In the genomic region with DNA sequence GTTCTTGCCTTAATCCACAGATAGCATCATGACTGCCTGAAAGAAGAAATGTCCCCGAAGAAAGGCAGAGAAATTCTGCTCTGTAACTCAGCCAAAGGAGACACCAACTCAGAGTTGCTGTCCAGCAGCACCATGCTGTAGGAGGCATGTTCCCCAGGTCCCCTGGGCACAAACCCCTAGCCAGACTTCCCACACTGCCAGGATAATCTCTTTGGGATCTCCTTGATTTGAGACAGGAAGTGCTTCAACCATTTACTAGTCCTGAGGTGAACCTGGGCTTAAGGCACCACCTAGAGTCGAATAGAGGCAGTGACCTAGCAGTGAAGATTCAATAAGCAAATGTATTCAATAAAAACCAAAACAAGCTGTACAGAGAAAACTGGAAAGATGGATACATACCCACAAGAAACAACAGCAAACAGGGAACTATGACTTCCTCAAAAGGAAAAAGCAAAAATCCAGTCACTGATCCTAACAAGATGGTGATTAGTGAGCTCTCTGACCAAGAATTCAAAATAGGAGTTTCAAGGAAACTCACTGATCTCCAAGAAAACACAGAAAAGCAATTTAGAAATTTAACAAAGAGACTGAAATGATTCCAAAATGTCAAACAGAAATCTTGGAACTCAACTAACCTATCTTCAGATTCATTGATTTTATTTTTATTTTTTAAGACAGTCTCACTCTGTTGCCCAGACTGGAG, we compare ENCODE assay signal across 10 cellular contexts. TPM values are rescaled to one million over a fixed set of nuclear protein-coding genes. Genes with fewer than 3 reads are reported as not detected.
DNase-seq lines count a peak whose midpoint lies in the region; ATAC-seq and TF ChIP-seq lines count a peak whose summit lies in the region.
"Had no signal": no experiment of that assay in that cellular context is flagged by ENCODE, and none has a peak within 500 bp of the region (broad histone marks: within the 10 kb centered on the region; RNA-seq: fewer than 3 reads in every experiment).

No MANE protein-coding gene starts in this region.

- BruUV-seq in OCI-LY7 (replicated peaks; lab: Mats Ljungman, UMichigan) = no TSS peak

- H2AFZ ChIP-seq in OCI-LY7 (ENCODE audit: low read length) = no peak overlapping the region

- no peaks in the 10 kb centered on the region for H3K9me3 ChIP-seq in CD8-positive, alpha-beta memory T cell (ENCODE audit: low read length)
- H3K9me3 ChIP-seq in OCI-LY7 (ENCODE audit: low read length) (no peaks in the 10 kb centered on the region), left lung (no peaks in the 10 kb centered on the region), ascending aorta (no peaks in the 10 kb centered on the region)

- no peak overlapping the region for H3K4me2 ChIP-seq in OCI-LY7 (ENCODE audit: low read length)

- no peak overlapping the region for H3K4me3 ChIP-seq in CD8-positive, alpha-beta memory T cell (ENCODE audit: low read length)
- H3K4me3 ChIP-seq in OCI-LY7 (ENCODE audit: low read depth, low read length, poor library complexity, severe bottlenecking) (no peak overlapping the region), left lung (no peak overlapping the region), ascending aorta (no peak overlapping the region)

- peaks cover 43% of the 10 kb centered on the region for H3K4me1 ChIP-seq in CD8-positive, alpha-beta memory T cell (ENCODE audit: insufficient read depth, low read length)
- no peaks in the 10 kb centered on the region for H3K4me1 ChIP-seq in OCI-LY7 (ENCODE audit: insufficient read depth, low read length, poor library complexity, severe bottlenecking)
- H3K4me1 ChIP-seq in left lung = no peaks in the 10 kb centered on the region
- no peaks in the 10 kb centered on the region for H3K4me1 ChIP-seq in ascending aorta

- H3K79me2 ChIP-seq in OCI-LY7 (ENCODE audit: insufficient read depth, low read depth, low read length) = no peaks in the 10 kb centered on the region

- H3K27ac ChIP-seq in CD8-positive, alpha-beta memory T cell (ENCODE audit: low read depth, low read length) = no peak overlapping the region
- H3K27ac ChIP-seq in OCI-LY7 (ENCODE audit: low read depth, low read length, poor library complexity, severe bottlenecking) (no peak overlapping the region), left lung (no peak overlapping the region), ascending aorta (no peak overlapping the region)

- H3K27ac Mint-ChIP-seq in CD8-positive, alpha-beta memory T cell = peak overlapping the region; percentile 13 to 91 (median 69)
- no peak overlapping the region for H3K27ac Mint-ChIP-seq in activated naive CD4-positive, alpha-beta T cell treated with anti-CD3 and anti-CD28 coated beads, Interleukin-2, amount 10 ng/mL, durations not matched to agents 7 days and 5 days

- peaks cover 6% of the 10 kb centered on the region for H3K27me3 ChIP-seq in CD8-positive, alpha-beta memory T cell (ENCODE audit: insufficient read depth, low read length, poor library complexity, severe bottlenecking)
- peaks cover 0 to 23% of the 10 kb centered on the region in 2 donors for H3K27me3 ChIP-seq in left lung
- no peaks in the 10 kb centered on the region for H3K27me3 ChIP-seq in ascending aorta

- peak in 4 of 5 donors; percentile 21 to 67 (median 58) for DNase-seq in CD8-positive, alpha-beta memory T cell
- DNase-seq in HCEC 1CT (peak; percentile 48), OCI-LY7 (ENCODE audit: low spot score) (peak; percentile 49), left lung (no peak), ascending aorta (ENCODE audit: low spot score in 2 of 2) (no peak), cortex of kidney (lab: John Stamatoyannopoulos, UW) (no peak)
- peak; percentile 72 for DNase-seq in activated naive CD4-positive, alpha-beta T cell treated with anti-CD3 and anti-CD28 coated beads, Interleukin-2, amount 10 ng/mL, durations not matched to agents 7 days and 5 days

- POLR2A ChIA-PET in CD8-positive, alpha-beta memory T cell (lab: Charles Lee) = interaction anchor here (2.0 kb wide), 1 partner anchor 52 kb away, joined by 9 read pairs; no protein-coding TSS in a partner anchor
- POLR2A ChIA-PET in OCI-LY7 (lab: Charles Lee) = no interaction called here

- H4K20me1 ChIP-seq in OCI-LY7 (ENCODE audit: insufficient read depth, low read length) = no peaks in the 10 kb centered on the region

- ATAC-seq in left lung (peak; percentile 39), HG02610 (IDR thresholded peaks at IDR 0.05; ENCODE audit: unreplicated experiment) (no peak)

- no peaks in the 10 kb centered on the region for H3K36me3 ChIP-seq in CD8-positive, alpha-beta memory T cell (ENCODE audit: insufficient read depth, low read length)
- no peaks in the 10 kb centered on the region for H3K36me3 ChIP-seq in OCI-LY7 (ENCODE audit: insufficient read depth, low read length)
- H3K36me3 ChIP-seq in left lung = no peaks in the 10 kb centered on the region
- H3K36me3 ChIP-seq in ascending aorta = no peaks in the 10 kb centered on the region

- peak overlapping the region in 6 of 7 donors; percentile 16 to 55 (median 46) for H3K4me3 Mint-ChIP-seq in CD8-positive, alpha-beta memory T cell
- H3K4me3 Mint-ChIP-seq in activated naive CD4-positive, alpha-beta T cell treated with anti-CD3 and anti-CD28 coated beads, Interleukin-2, amount 10 ng/mL, durations not matched to agents 7 days and 5 days = no peak overlapping the region
- H3K4me3 Mint-ChIP-seq: IgD-negative memory B cell had no signal

- peaks cover 0 to 8% (median 3%) of the 10 kb centered on the region in 3 donors for H3K36me3 Mint-ChIP-seq in CD8-positive, alpha-beta memory T cell
- H3K36me3 Mint-ChIP-seq in activated naive CD4-positive, alpha-beta T cell treated with anti-CD3 and anti-CD28 coated beads, Interleukin-2, amount 10 ng/mL, durations not matched to agents 7 days and 5 days = no peaks in the 10 kb centered on the region

- H3K9me3 Mint-ChIP-seq in CD8-positive, alpha-beta memory T cell = peaks cover 0 to 1% (median 0%) of the 10 kb centered on the region in 5 donors
- H3K9me3 Mint-ChIP-seq in activated naive CD4-positive, alpha-beta T cell treated with anti-CD3 and anti-CD28 coated beads, Interleukin-2, amount 10 ng/mL, durations not matched to agents 7 days and 5 days = no peaks in the 10 kb centered on the region

- TF ChIP-seq CTCF in OCI-LY7 (conservative IDR thresholded peaks at IDR 0.05; ENCODE audit: low read length) = peak; percentile 81
- peak; percentile 16 to 21 for TF ChIP-seq CTCF in left lung (IDR thresholded peaks at IDR 0.05)
- TF ChIP-seq CTCF in ascending aorta (IDR thresholded peaks at IDR 0.05) = no peak

- CTCF ChIA-PET in CD8-positive, alpha-beta memory T cell (lab: Charles Lee) = interaction anchor here (0.7 to 4.9 kb wide), 24 partner anchors 9 to 324 kb away, joined by 3 to 90 read pairs (median 4); partner anchors contain the start of gene SRSF1
- CTCF ChIA-PET in OCI-LY7 (lab: Charles Lee; ENCODE audit: unreplicated experiment) = interaction anchor here (0.7 kb wide), 1 partner anchor 13 kb away, joined by 3 read pairs; no protein-coding TSS in a partner anchor
- CTCF ChIA-PET in activated naive CD4-positive, alpha-beta T cell treated with anti-CD3 and anti-CD28 coated beads, Interleukin-2, amount 10 ng/mL, durations not matched to agents 7 days and 5 days (lab: Charles Lee) = interaction anchor here (0.6 to 5.6 kb wide), 21 partner anchors 8 to 391 kb away, joined by 3 to 79 read pairs (median 4); no protein-coding TSS in a partner anchor

- peaks cover 2 to 12% of the 10 kb centered on the region in 2 donors for H3K27me3 Mint-ChIP-seq in CD8-positive, alpha-beta memory T cell
- peaks cover 26% of the 10 kb centered on the region for H3K27me3 Mint-ChIP-seq in activated naive CD4-positive, alpha-beta T cell treated with anti-CD3 and anti-CD28 coated beads, Interleukin-2, amount 10 ng/mL, durations not matched to agents 7 days and 5 days

- intact Hi-C loops in OCI-LY7 (cut with micrococcal nuclease; ENCODE audit: unreplicated experiment) = no loop called here
- intact Hi-C loops in left lung (cut with DNase I) = no loop called here
- intact Hi-C loops in ascending aorta (cut with DNase I) = no loop called here

- peaks cover 41 to 49% (median 46%) of the 10 kb centered on the region in 3 donors for H3K4me1 Mint-ChIP-seq in CD8-positive, alpha-beta memory T cell
- H3K4me1 Mint-ChIP-seq in activated naive CD4-positive, alpha-beta T cell treated with anti-CD3 and anti-CD28 coated beads, Interleukin-2, amount 10 ng/mL, durations not matched to agents 7 days and 5 days = peaks cover 35% of the 10 kb centered on the region

- no peaks in the 10 kb centered on the region for H3K9me2 ChIP-seq in OCI-LY7 (ENCODE audit: insufficient read depth, low read length)

RNA-seq across cellular contexts. Expression of gene OR4D2, which starts 5.7 kb away (rescaled TPM):
- not detected for total RNA-seq in CD8-positive, alpha-beta memory T cell
- polyA plus RNA-seq in CD8-positive, alpha-beta memory T cell = not detected
- total RNA-seq in OCI-LY7 (2014; rRNA removed; shearing (Covaris generic)) = not detected in 2 replicates
- total RNA-seq in OCI-LY7 (2022) (not detected in 2 replicates), left lung (not detected), ascending aorta (not detected)
- total RNA-seq: myocyte had no signal
- polyA plus RNA-seq: IgD-negative memory B cell had no signal

RNA-seq across cellular contexts. Expression of gene EPX, which starts 20.0 kb away (rescaled TPM):
- total RNA-seq in CD8-positive, alpha-beta memory T cell = not detected
- not detected for polyA plus RNA-seq in CD8-positive, alpha-beta memory T cell
- not detected in 2 replicates for total RNA-seq in OCI-LY7 (2014; rRNA removed; shearing (Covaris generic))
- total RNA-seq in OCI-LY7 (2022) = not detected in 2 replicates
- total RNA-seq in left lung = not detected
- not detected for total RNA-seq in ascending aorta
- total RNA-seq: myocyte had no signal
- polyA plus RNA-seq: IgD-negative memory B cell had no signal

RNA-seq across cellular contexts. Expression of gene OR4D1, which starts 24.3 kb away (rescaled TPM):
- total RNA-seq in CD8-positive, alpha-beta memory T cell = under 1 TPM; 0.26 to 0.29 TPM
- 1.7 TPM for polyA plus RNA-seq in CD8-positive, alpha-beta memory T cell
- total RNA-seq in OCI-LY7 (2014; rRNA removed; shearing (Covaris generic)) = not detected in 2 replicates
- total RNA-seq in OCI-LY7 (2022) = not detected in 2 replicates
- total RNA-seq in left lung = not detected
- not detected for total RNA-seq in ascending aorta
- total RNA-seq: myocyte had no signal

RNA-seq across cellular contexts. Expression of gene MKS1, which starts 46.5 kb away (rescaled TPM):
- total RNA-seq in CD8-positive, alpha-beta memory T cell = 10 to 100 TPM; 26.2 to 33.9 TPM
- 10.7 TPM for polyA plus RNA-seq in CD8-positive, alpha-beta memory T cell
- total RNA-seq in OCI-LY7 (2014; rRNA removed; shearing (Covaris generic)) = 0.54 and 0.69 TPM in 2 replicates
- total RNA-seq in OCI-LY7 (2022) (21.6 and 26.9 TPM in 2 replicates), left lung (10 to 100 TPM; 16.4 to 19.4 TPM), ascending aorta (1.5 TPM)

Comparison
In these comparisons a context has a peak if more than half of its experiments do, and no peak if none do; other contexts are left out.
1. DNase-seq: peak in CD8-positive, alpha-beta memory T cell (4 of 5), HCEC 1CT (single experiment), OCI-LY7 (single experiment) and activated naive CD4-positive, alpha-beta T cell treated with anti-CD3 and anti-CD28 coated beads, Interleukin-2, amount 10 ng/mL, durations not matched to agents 7 days and 5 days (single experiment); none in left lung (0 of 2), ascending aorta (0 of 2) and cortex of kidney (single experiment).
2. CTCF ChIP-seq: peak in OCI-LY7 (single experiment) and left lung (2 of 2); none in ascending aorta (0 of 3).